Comparison of ENCODE assay signal across 5 cellular contexts in the genomic region with DNA sequence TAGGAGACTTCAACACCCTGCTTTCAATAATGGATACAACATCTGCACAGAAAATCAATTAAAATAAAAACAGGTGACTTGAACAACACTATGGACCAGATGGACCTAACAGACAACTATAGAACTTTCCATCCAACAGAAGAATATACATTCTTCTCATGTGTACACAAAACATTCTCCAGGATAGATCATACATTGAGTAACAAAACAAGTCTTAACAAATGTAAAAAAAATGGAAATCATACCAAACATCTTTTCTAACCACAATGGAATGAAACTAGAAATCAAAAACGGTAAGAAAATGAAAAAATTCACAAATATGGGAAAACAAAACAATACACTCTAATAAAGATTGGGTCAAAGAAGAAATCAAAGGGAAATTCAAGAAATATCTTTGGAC.
"Had no signal": no experiment of that assay in that cellular context is flagged by ENCODE, and none has a peak within 500 bp of the region (broad histone marks: within the 10 kb centered on the region; RNA-seq: fewer than 3 reads in every experiment).

No MANE protein-coding gene starts in this region.

- DNase-seq: H9, HCEC 1CT, IMR-90 had no signal

- H3K27ac Mint-ChIP-seq: GM23338, H9 had no signal

- H3K4me3 Mint-ChIP-seq: GM23338, H9 had no signal

- H3K4me1 Mint-ChIP-seq: GM23338, H9 had no signal

- ATAC-seq: GM23338, K562 had no signal

- H3K4me3 ChIP-seq: GM23338, K562 had no signal
